In genomic region chr19:35140898-35141626, GRCh38 we compare ENCODE assay signal across 8 cellular contexts. TPM values are rescaled to one million over a fixed set of nuclear protein-coding genes. Genes with fewer than 3 reads are reported as not detected.
DNase-seq lines count a peak whose midpoint lies in the region; ATAC-seq, FAIRE-seq and TF ChIP-seq lines count a peak whose summit lies in the region.

No MANE protein-coding gene starts in this region.

- no peak overlapping the region for H2BK15ac ChIP-seq in neuronal stem cell (ENCODE audit: low read length)

- no peak overlapping the region for H2AFZ ChIP-seq in neuronal stem cell (ENCODE audit: low read length)

- POLR2A ChIA-PET in A549 (lab: Yijun Ruan, JAX) = interaction anchor here (0.6 to 1.2 kb wide), 7 partner anchors 14 to 147 kb away, joined by 3 to 9 read pairs (median 5); partner anchors contain the start of gene FXYD5

- H3K14ac ChIP-seq in neuronal stem cell (ENCODE audit: low read length) = no peak overlapping the region

- H3K9ac ChIP-seq in neuronal stem cell (ENCODE audit: low read depth, low read length, poor library complexity) (no peak overlapping the region), stomach smooth muscle (ENCODE audit: low read length in 2 of 2) (peak overlapping the region; percentile 57 to 58)

- TF ChIP-seq POLR2A in A549 (IDR thresholded peaks at IDR 0.05; ENCODE audit: low read length) = no peak

- no peak overlapping the region for H4K91ac ChIP-seq in neuronal stem cell (ENCODE audit: low read depth, low read length, poor library complexity)

- WGBS in A549 (ENCODE audit: missing lambda C conversion rate) = 1% methylated on average over 13 of the region's 36 CpGs
- WGBS in neuronal stem cell (ENCODE audit: extremely low coverage in 2 of 2, insufficient read length in 2 of 2, insufficient replicate concordance in 1 of 2), 2 donors = no CpG with 5 or more reads among the region's 36 CpGs

- peak overlapping the region in 1 of 2 experiments; percentile 52; a peak in 2 of 6 replicates for H3K27ac ChIP-seq in A549
- no peak overlapping the region for H3K27ac ChIP-seq in SJSA1
- H3K27ac ChIP-seq in neuronal stem cell (replicated peaks; ENCODE audit: low read length) = no peak overlapping the region
- H3K27ac ChIP-seq in stomach smooth muscle (ENCODE audit: low read length) = peak overlapping the region; percentile 66

- TF ChIP-seq EP300 in A549 (IDR thresholded peaks at IDR 0.05) = no peak

- DNase-seq in A549 (ENCODE audit: low read depth in 1 of 2, low spot score in 1 of 2) (peak; percentile 95 to 100), HuH-7 (ENCODE audit: low spot score) (peak; percentile 97), SJSA1 (ENCODE audit: low read depth in 1 of 2, low spot score in 2 of 2) (peak; percentile 21 to 86), frontal cortex (ENCODE audit: low spot score in 2 of 2) (peak; percentile 98), neuronal stem cell (ENCODE audit: low spot score) (peak; percentile 87)
- DNase-seq in activated naive CD4-positive, alpha-beta T cell treated with Interleukin-2 at 50 U/mL for 16 hours = peak; percentile 95

- H3K4me3 ChIP-seq in A549 (peak overlapping the region; percentile 34), SJSA1 (no peak overlapping the region), neuronal stem cell (ENCODE audit: low read length in 2 of 2) (no peak overlapping the region), stomach smooth muscle (ENCODE audit: low read length in 2 of 2) (peak overlapping the region; percentile 40 to 69)

- ATAC-seq in A549 (peak; percentile 59 to 86), GM18868 (IDR thresholded peaks at IDR 0.05; ENCODE audit: unreplicated experiment) (peak; percentile 68)

- FAIRE-seq in A549 (lab: Jason Lieb, UNC) (peak; percentile 76), frontal cortex (lab: Jason Lieb, UNC) (no peak)

- H2BK12ac ChIP-seq in neuronal stem cell (ENCODE audit: low read length) = no peak overlapping the region

- peak; percentile 66 for TF ChIP-seq CTCF in A549 (IDR thresholded peaks at IDR 0.05)

- peak overlapping the region; percentile 85 for H2AK5ac ChIP-seq in neuronal stem cell (ENCODE audit: low read depth, low read length)

- H2BK120ac ChIP-seq in neuronal stem cell (ENCODE audit: low read depth, low read length) = no peak overlapping the region

- H3K27me3 ChIP-seq in SJSA1 (replicated peaks) = peaks cover 36% of the 10 kb centered on the region
- H3K27me3 ChIP-seq in neuronal stem cell (ENCODE audit: control insufficient read depth in 3 of 3, insufficient read depth in 3 of 3, low read depth in 1 of 3, low read length in 3 of 3) = peaks cover 2 to 73% (median 41%) of the 10 kb centered on the region in 3 experiments
- H3K27me3 ChIP-seq in stomach smooth muscle (ENCODE audit: control insufficient read depth in 1 of 2, insufficient read depth in 2 of 2, low read length in 2 of 2) = peaks cover 52 to 60% of the 10 kb centered on the region in 2 donors

- H3K36me3 ChIP-seq in SJSA1 (no peaks in the 10 kb centered on the region), neuronal stem cell (replicated peaks in 1 of 2; ENCODE audit: control insufficient read depth in 2 of 2, insufficient read depth in 2 of 2, low read length in 2 of 2) (no peaks in the 10 kb centered on the region), stomach smooth muscle (ENCODE audit: control insufficient read depth in 2 of 2, insufficient read depth in 2 of 2, low read length in 2 of 2) (no peaks in the 10 kb centered on the region)

- H3K18ac ChIP-seq in neuronal stem cell (ENCODE audit: low read length) = peak overlapping the region; percentile 77

- H3K9me3 ChIP-seq in A549 (no peaks in the 10 kb centered on the region), SJSA1 (replicated peaks) (0 out of 2 replicates have a peak, but pooled peaks cover 5% of the 10 kb centered on the region), neuronal stem cell (replicated peaks in 1 of 2; ENCODE audit: control insufficient read depth in 2 of 2, insufficient read depth in 1 of 2, low read depth in 1 of 2, low read length in 2 of 2) (no peaks in the 10 kb centered on the region), stomach smooth muscle (ENCODE audit: control insufficient read depth in 2 of 2, low read length in 2 of 2) (no peaks in the 10 kb centered on the region)

- no peak overlapping the region for H2BK5ac ChIP-seq in neuronal stem cell (ENCODE audit: low read length)

- peak; percentile 65 to 82 for TF ChIP-seq RAD21 in A549 (conservative IDR thresholded peaks at IDR 0.05 in 1 of 2, IDR thresholded peaks at IDR 0.05 in 1 of 2)

- H3K4ac ChIP-seq in neuronal stem cell (ENCODE audit: low read length) = no peak overlapping the region

- CTCF ChIA-PET in A549 (lab: Yijun Ruan, JAX) = interaction anchor here (0.7 to 11.0 kb wide), 38 partner anchors 9 to 465 kb away, joined by 3 to 163 read pairs (median 5); partner anchors contain the start of genes FXYD3, FXYD5, USF2 and ZNF30

- no peak overlapping the region for H4K8ac ChIP-seq in neuronal stem cell (ENCODE audit: low read depth, low read length)

- H3K23ac ChIP-seq in neuronal stem cell (ENCODE audit: low read depth, low read length, poor library complexity) = peak overlapping the region; percentile 57

- H3K4me1 ChIP-seq in A549 (peaks cover 52% of the 10 kb centered on the region), SJSA1 (replicated peaks) (no peaks in the 10 kb centered on the region), neuronal stem cell (ENCODE audit: control insufficient read depth in 2 of 2, insufficient read depth in 1 of 2, low read depth in 1 of 2, low read length in 2 of 2) (peaks cover 32% of the 10 kb centered on the region in 2 donors), stomach smooth muscle (ENCODE audit: control insufficient read depth, insufficient read depth, low read length) (peaks cover 35% of the 10 kb centered on the region)

- no peaks in the 10 kb centered on the region for H3K79me1 ChIP-seq in neuronal stem cell (ENCODE audit: low read depth, low read length)

- H3K4me2 ChIP-seq in A549 = peak overlapping the region; percentile 83
- H3K4me2 ChIP-seq in neuronal stem cell (ENCODE audit: insufficient read depth, low read length, poor library complexity, severe bottlenecking) = peak overlapping the region; percentile 36

TF ChIP-seq in A549, 52 proteins besides CTCF, POLR2A, EP300 and RAD21 (continues in another document):
- TF ChIP-seq HES2 (IDR thresholded peaks at IDR 0.05) (no peak), SMC3 (IDR thresholded peaks at IDR 0.05) (peak; percentile 78), TFCP2L1 (CRISPR knock-in tag; IDR thresholded peaks at IDR 0.05) (0 out of 2 replicates have a peak, but pooled peaks have one; percentile 32)

RNA-seq across cellular contexts. Expression of gene FXYD7, which starts 2.0 kb away (rescaled TPM):
- polyA plus RNA-seq in A549 (2011; rRNA removed) = not detected in 2 replicates
- polyA plus RNA-seq in A549 (2012; cell fraction: cytosol; rRNA removed) = 0.20 and 0.21 TPM in 2 replicates
- 0.09 and 0.12 TPM in 2 replicates for polyA plus RNA-seq in A549 (2012; cell fraction: nucleus; rRNA removed)
- 0.15 TPM in 1 of 3 replicates, not detected in the others for polyA plus RNA-seq in A549 (2017; fragmentation: RNase III; extraction: RNeasy Plus Mini Kit Qiagen cat#74134 plus additional on column Dnase treatment)
- polyA minus RNA-seq in A549 (2011; rRNA and poly(A)+ RNA removed) = not detected in 2 replicates
- total RNA-seq in SJSA1 (2014; rRNA removed; shearing (Covaris generic)) = not detected in 2 replicates
- 10.6 TPM for total RNA-seq in frontal cortex
- 2.3 TPM for polyA plus RNA-seq in neuronal stem cell (2013, experiment 1 of 2)
- polyA plus RNA-seq in neuronal stem cell (2013, experiment 2 of 2) = 2.6 TPM

RNA-seq across cellular contexts. Expression of gene FXYD1, which starts 2.4 kb away (rescaled TPM):
- polyA plus RNA-seq in A549 (2011; rRNA removed) (not detected in 2 replicates), A549 (2017; fragmentation: RNase III; extraction: RNeasy Plus Mini Kit Qiagen cat#74134 plus additional on column Dnase treatment) (not detected in 3 replicates)
- polyA plus RNA-seq in A549 (2012; cell fraction: cytosol; rRNA removed) = 0.06 and 0.13 TPM in 2 replicates
- polyA plus RNA-seq in A549 (2012; cell fraction: nucleus; rRNA removed) = 0.10 and 0.13 TPM in 2 replicates
- not detected in 2 replicates for polyA minus RNA-seq in A549 (2011; rRNA and poly(A)+ RNA removed)
- total RNA-seq in SJSA1 (2014; rRNA removed; shearing (Covaris generic)) = not detected in 2 replicates
- not detected for total RNA-seq in frontal cortex
- polyA plus RNA-seq in neuronal stem cell (2013, experiment 1 of 2) = 0.85 TPM
- 1.2 TPM for polyA plus RNA-seq in neuronal stem cell (2013, experiment 2 of 2)

RNA-seq across cellular contexts. Expression of gene LGI4, which starts 6.2 kb away (rescaled TPM):
- polyA plus RNA-seq in A549 (2011; rRNA removed) = 0.06 and 0.13 TPM in 2 replicates
- polyA plus RNA-seq in A549 (2012; cell fraction: cytosol; rRNA removed) = 0.06 and 0.09 TPM in 2 replicates
- polyA plus RNA-seq in A549 (2012; cell fraction: nucleus; rRNA removed) = 0.92 and 1.1 TPM in 2 replicates
- polyA plus RNA-seq in A549 (2017; fragmentation: RNase III; extraction: RNeasy Plus Mini Kit Qiagen cat#74134 plus additional on column Dnase treatment) = 0.09 to 0.16 TPM (median 0.12 TPM) in 3 replicates
- 0.21 and 0.29 TPM in 2 replicates for polyA minus RNA-seq in A549 (2011; rRNA and poly(A)+ RNA removed)
- total RNA-seq in SJSA1 (2014; rRNA removed; shearing (Covaris generic)) = not detected in 2 replicates
- 9.0 TPM for total RNA-seq in frontal cortex
- 2.0 TPM for polyA plus RNA-seq in neuronal stem cell (2013, experiment 1 of 2)
- 1.8 TPM for polyA plus RNA-seq in neuronal stem cell (2013, experiment 2 of 2)

RNA-seq across cellular contexts. Expression of gene FXYD5, which starts 13.5 kb away (rescaled TPM):
- polyA plus RNA-seq in A549 (2011; rRNA removed) (70.8 and 77.3 TPM in 2 replicates), A549 (2017; fragmentation: RNase III; extraction: RNeasy Plus Mini Kit Qiagen cat#74134 plus additional on column Dnase treatment) (106 to 116 TPM (median 113 TPM) in 3 replicates)
- polyA plus RNA-seq in A549 (2012; cell fraction: cytosol; rRNA removed) = 191 and 198 TPM in 2 replicates
- 126 and 158 TPM in 2 replicates for polyA plus RNA-seq in A549 (2012; cell fraction: nucleus; rRNA removed)
- 154 and 174 TPM in 2 replicates for polyA minus RNA-seq in A549 (2011; rRNA and poly(A)+ RNA removed)
- 32.9 and 42.6 TPM in 2 replicates for total RNA-seq in SJSA1 (2014; rRNA removed; shearing (Covaris generic))
- total RNA-seq in frontal cortex = not detected
- polyA plus RNA-seq in neuronal stem cell (2013, experiment 1 of 2) = 47.1 TPM
- 45.6 TPM for polyA plus RNA-seq in neuronal stem cell (2013, experiment 2 of 2)

RNA-seq across cellular contexts. Expression of gene FXYD3, which starts 25.4 kb away (rescaled TPM):
- polyA plus RNA-seq in A549 (2011; rRNA removed) (0.32 and 0.46 TPM in 2 replicates), A549 (2017; fragmentation: RNase III; extraction: RNeasy Plus Mini Kit Qiagen cat#74134 plus additional on column Dnase treatment) (0.16 TPM in 1 of 3 replicates, not detected in the others)
- polyA plus RNA-seq in A549 (2012; cell fraction: cytosol; rRNA removed) = 0.05 and 0.07 TPM in 2 replicates
- 0.17 TPM in 1 of 2 replicates, not detected in the other for polyA plus RNA-seq in A549 (2012; cell fraction: nucleus; rRNA removed)
- not detected in 2 replicates for polyA minus RNA-seq in A549 (2011; rRNA and poly(A)+ RNA removed)
- total RNA-seq in SJSA1 (2014; rRNA removed; shearing (Covaris generic)) = not detected in 2 replicates
- not detected for total RNA-seq in frontal cortex
- 0.07 TPM for polyA plus RNA-seq in neuronal stem cell (2013, experiment 1 of 2)
- 0.12 TPM for polyA plus RNA-seq in neuronal stem cell (2013, experiment 2 of 2)

Comparison
In these comparisons a context has a peak if more than half of its experiments do, and no peak if none do; other contexts are left out.
1. H3K4me3 ChIP-seq: peak in A549 (single experiment) and stomach smooth muscle (2 of 2); none in SJSA1 (single experiment) and neuronal stem cell (0 of 2).
2. RNA of gene FXYD7, which starts 2.0 kb away (total RNA-seq): 10.6 TPM in frontal cortex (single experiment); not detected in SJSA1; every median in the first group is over 10 times any median in the second.
3. Peak in every context shown above with its lines, with median percentiles within 50 percentile points of each other: DNase-seq.